8 cellular contexts compared by ENCODE assay signal in genomic region chr2:210170442-210171303, GRCh38.
DNase-seq lines count a peak whose midpoint lies in the region; ATAC-seq, FAIRE-seq and TF ChIP-seq lines count a peak whose summit lies in the region.

No MANE protein-coding gene starts in this region.

- peak; percentile 74 for FAIRE-seq in islet of Langerhans (lab: Jason Lieb, UNC)

- TF ChIP-seq CTCF in AG09319 (IDR thresholded peaks at IDR 0.05; ENCODE audit: low read depth, low read length), result no peak

- ATAC-seq in GM19035 (IDR thresholded peaks at IDR 0.05; ENCODE audit: unreplicated experiment) (peak; percentile 72), HG03342 (IDR thresholded peaks at IDR 0.05; ENCODE audit: unreplicated experiment) (peak; percentile 67)
- peak; percentile 68 to 75 for ATAC-seq in activated CD4-positive, CD25-positive, alpha-beta regulatory T cell treated with anti-CD3 and anti-CD28 coated beads, Interleukin-2, amount 50 U/mL, for 24 hours

- DNase-seq in AG09319 (ENCODE audit: extremely low read depth, low read depth) (peak; percentile 91), NCI-H345 treated with DMSO at 0.1 percent for 48 hours (lab: John Stamatoyannopoulos, UW; ENCODE audit: unreplicated experiment) (peak; percentile 90), cerebellar cortex (ENCODE audit: low spot score) (peak; percentile 94)
- DNase-seq in stimulated activated CD4-positive, alpha-beta T cell treated with anti-CD3 and anti-CD28 coated beads, Interleukin-12 subunit alpha, Interleukin-12 subunit beta, amount 100 ng/mL, for 24 hours (ENCODE audit: low read depth in 2 of 2), result peak; percentile 95 to 96

Comparison
In these comparisons a context has a peak if more than half of its experiments do, and no peak if none do; other contexts are left out.
1. Peak in every context shown above with its lines: DNase-seq and ATAC-seq.